Comparison of ENCODE assay signal across 17 cellular contexts in the genomic region with DNA sequence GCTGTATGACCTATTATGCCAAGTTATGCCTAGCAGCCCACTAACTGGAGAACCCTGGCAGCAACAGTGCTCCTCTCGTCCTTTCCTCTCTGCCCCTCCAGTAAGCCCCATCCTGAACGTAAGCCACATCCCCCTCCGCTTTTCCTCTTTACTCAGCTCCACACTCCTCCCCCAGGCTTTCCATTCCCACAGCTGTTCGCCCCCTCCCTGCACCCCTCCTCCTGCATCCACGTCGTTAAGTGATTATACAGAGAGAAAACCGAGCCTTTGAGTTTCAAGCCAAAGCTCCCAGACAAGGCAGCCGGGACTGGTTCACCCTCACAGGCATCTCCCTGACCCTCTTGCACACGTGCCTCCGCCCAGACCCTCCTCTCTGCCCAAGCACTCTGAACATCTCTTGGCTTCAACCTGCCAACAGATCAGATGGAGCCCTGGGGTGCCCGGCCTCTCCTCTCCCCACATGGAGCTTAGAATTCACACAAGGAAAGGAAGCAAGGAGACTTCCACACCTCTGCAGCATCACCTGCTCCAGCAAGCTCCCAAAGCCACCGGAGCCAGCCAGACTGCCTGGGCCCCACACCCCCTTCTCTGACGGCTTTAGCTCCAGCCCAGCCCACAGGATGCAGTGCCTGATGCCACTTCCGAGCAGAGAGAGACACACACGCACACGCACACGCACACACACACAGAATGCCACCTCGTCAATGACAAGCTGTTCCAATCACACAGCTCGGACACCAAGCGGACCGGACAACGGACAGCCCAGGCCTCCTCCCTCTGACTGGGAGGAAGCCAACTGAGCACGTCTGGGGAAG.
DNase-seq lines count a peak whose midpoint lies in the region; ATAC-seq and TF ChIP-seq lines count a peak whose summit lies in the region.
"Had no signal": no experiment of that assay in that cellular context is flagged by ENCODE, and none has a peak within 500 bp of the region (broad histone marks: within the 10 kb centered on the region; RNA-seq: fewer than 3 reads in every experiment).

No MANE protein-coding gene starts in this region.

- CTCF ChIA-PET in activated CD4-positive, alpha-beta memory T cell treated with anti-CD3 and anti-CD28 coated beads for 36 hours (lab: Charles Lee): interaction anchor here (4.2 kb wide), 1 partner anchor 16 kb away, joined by 14 read pairs; no protein-coding TSS in a partner anchor

- POLR2A ChIA-PET in activated CD4-positive, alpha-beta memory T cell treated with anti-CD3 and anti-CD28 coated beads for 36 hours (lab: Charles Lee): no interaction called here

- H3K36me3 Mint-ChIP-seq in activated CD4-positive, alpha-beta memory T cell treated with anti-CD3 and anti-CD28 coated beads for 36 hours: no peaks in the 10 kb centered on the region
- H3K36me3 Mint-ChIP-seq in endothelial cell (ENCODE audit: low read depth, unreplicated experiment): no peaks in the 10 kb centered on the region
- H3K36me3 Mint-ChIP-seq: natural killer cell had no signal

- H3K27ac Mint-ChIP-seq in stimulated activated naive CD8-positive, alpha-beta T cell treated with anti-CD3 and anti-CD28 coated beads, Interleukin-15, amount 100 ng/mL, for 72 hours: peak overlapping the region in 1 of 2 donors; percentile 54
- no peak overlapping the region for H3K27ac Mint-ChIP-seq in activated CD4-positive, alpha-beta memory T cell treated with anti-CD3 and anti-CD28 coated beads for 36 hours
- H3K27ac Mint-ChIP-seq in endothelial cell (ENCODE audit: unreplicated experiment): no peak overlapping the region
- H3K27ac Mint-ChIP-seq: B cell, memory B cell, natural killer cell had no signal

- DNase-seq in stimulated activated naive CD8-positive, alpha-beta T cell treated with anti-CD3 and anti-CD28 coated beads, Interleukin-15, amount 100 ng/mL, for 72 hours: peak in 1 of 2 donors; percentile 12
- DNase-seq in stimulated activated naive CD8-positive, alpha-beta T cell treated with anti-CD3 and anti-CD28 coated beads, Interleukin-15, Interleukin-2, amounts not matched to agents 100 U/mL and 50 U/mL, for 24 hours: no peak
- peak; percentile 21 for DNase-seq in activated CD4-positive, alpha-beta memory T cell treated with anti-CD3 and anti-CD28 coated beads for 36 hours
- DNase-seq in endothelial cell (ENCODE audit: low spot score) (no peak), HT-29 (ENCODE audit: low spot score) (no peak), islet precursor cell (no peak), T1000 (lab: John Stamatoyannopoulos, UW) (no peak), NOMO-1 treated with dmso at 0.1 percent for 144 hours (lab: John Stamatoyannopoulos, UW; ENCODE audit: unreplicated experiment) (no peak)
- DNase-seq: activated naive CD4-positive, alpha-beta T cell treated with anti-CD3 and anti-CD28 coated beads, Interleukin-2, amount 50 U/mL, for 16 hours; brain microvascular endothelial cell; Calu3; GF-D8; heart left ventricle; natural killer cell; NCI-H774 had no signal

- peak; percentile 67 for ATAC-seq in stimulated activated naive CD8-positive, alpha-beta T cell treated with anti-CD3 and anti-CD28 coated beads, Interleukin-15, amount 100 ng/mL, for 72 hours
- no peak for ATAC-seq in stimulated activated naive CD8-positive, alpha-beta T cell treated with anti-CD3 and anti-CD28 coated beads, Interleukin-15, Interleukin-2, amounts not matched to agents 100 U/mL and 50 U/mL, for 24 hours
- ATAC-seq: heart left ventricle, natural killer cell had no signal

- H3K9me3 Mint-ChIP-seq in stimulated activated naive CD8-positive, alpha-beta T cell treated with anti-CD3 and anti-CD28 coated beads, Interleukin-15, amount 100 ng/mL, for 72 hours: no peaks in the 10 kb centered on the region
- no peaks in the 10 kb centered on the region for H3K9me3 Mint-ChIP-seq in activated CD4-positive, alpha-beta memory T cell treated with anti-CD3 and anti-CD28 coated beads for 36 hours
- H3K9me3 Mint-ChIP-seq in endothelial cell (ENCODE audit: unreplicated experiment): no peaks in the 10 kb centered on the region
- H3K9me3 Mint-ChIP-seq: natural killer cell had no signal

- TF ChIP-seq CTCF in endothelial cell (IDR thresholded peaks at IDR 0.05; ENCODE audit: unreplicated experiment): no peak

- peaks cover 73% of the 10 kb centered on the region for H3K27me3 Mint-ChIP-seq in stimulated activated naive CD8-positive, alpha-beta T cell treated with anti-CD3 and anti-CD28 coated beads, Interleukin-15, amount 100 ng/mL, for 72 hours
- H3K27me3 Mint-ChIP-seq in activated CD4-positive, alpha-beta memory T cell treated with anti-CD3 and anti-CD28 coated beads for 36 hours: peaks cover 32% of the 10 kb centered on the region
- H3K27me3 Mint-ChIP-seq in endothelial cell (ENCODE audit: unreplicated experiment): peaks cover 3% of the 10 kb centered on the region

- peak overlapping the region in 1 of 2 donors; percentile 17 for H3K4me3 Mint-ChIP-seq in stimulated activated naive CD8-positive, alpha-beta T cell treated with anti-CD3 and anti-CD28 coated beads, Interleukin-15, amount 100 ng/mL, for 72 hours
- no peak overlapping the region for H3K4me3 Mint-ChIP-seq in activated CD4-positive, alpha-beta memory T cell treated with anti-CD3 and anti-CD28 coated beads for 36 hours
- H3K4me3 Mint-ChIP-seq in endothelial cell (ENCODE audit: unreplicated experiment): peak overlapping the region; percentile 37
- H3K4me3 Mint-ChIP-seq: B cell, memory B cell, natural killer cell had no signal

- intact Hi-C loops in activated CD4-positive, alpha-beta memory T cell treated with anti-CD3 and anti-CD28 coated beads for 36 hours (cut with micrococcal nuclease): no loop called here

- H3K4me1 Mint-ChIP-seq in stimulated activated naive CD8-positive, alpha-beta T cell treated with anti-CD3 and anti-CD28 coated beads, Interleukin-15, amount 100 ng/mL, for 72 hours: peaks cover 20% of the 10 kb centered on the region
- H3K4me1 Mint-ChIP-seq in activated CD4-positive, alpha-beta memory T cell treated with anti-CD3 and anti-CD28 coated beads for 36 hours (ENCODE audit: low read depth): peaks cover 8% of the 10 kb centered on the region
- H3K4me1 Mint-ChIP-seq in endothelial cell (ENCODE audit: unreplicated experiment): peaks cover 13% of the 10 kb centered on the region
- H3K4me1 Mint-ChIP-seq: B cell had no signal
